Comparison of ENCODE assay signal across 18 cellular contexts in genomic region chr6:169869301-169869700, GRCh38.
DNase-seq lines count a peak whose midpoint lies in the region; TF ChIP-seq lines count a peak whose summit lies in the region.
"Had no signal": no experiment of that assay in that cellular context is flagged by ENCODE, and none has a peak within 500 bp of the region (broad histone marks: within the 10 kb centered on the region; RNA-seq: fewer than 3 reads in every experiment).

No MANE protein-coding gene starts in this region.

- H3K27me3 ChIP-seq in colonic mucosa: no peaks in the 10 kb centered on the region

- CTCF ChIA-PET in activated CD4-positive, alpha-beta T cell treated with anti-CD3 and anti-CD28 coated beads, Interleukin-2, amount 10 ng/mL, durations not matched to agents 7 days and 5 days (lab: Charles Lee): no interaction called here

- no peaks in the 10 kb centered on the region for H3K36me3 Mint-ChIP-seq in CD14-positive monocyte
- H3K36me3 Mint-ChIP-seq in type B pancreatic cell: no peaks in the 10 kb centered on the region
- H3K36me3 Mint-ChIP-seq in activated CD4-positive, alpha-beta T cell treated with anti-CD3 and anti-CD28 coated beads, Interleukin-2, amount 10 ng/mL, durations not matched to agents 7 days and 5 days (ENCODE audit: low read depth): no peaks in the 10 kb centered on the region

- H3K9me3 Mint-ChIP-seq in CD14-positive monocyte (peaks cover 0 to 3% (median 0%) of the 10 kb centered on the region in 7 donors), type B pancreatic cell (peaks cover 3% of the 10 kb centered on the region)
- H3K9me3 Mint-ChIP-seq in activated CD4-positive, alpha-beta T cell treated with anti-CD3 and anti-CD28 coated beads, Interleukin-2, amount 10 ng/mL, durations not matched to agents 7 days and 5 days: no peaks in the 10 kb centered on the region

- H3K27ac Mint-ChIP-seq in CD14-positive monocyte: no peak overlapping the region
- no peak overlapping the region for H3K27ac Mint-ChIP-seq in type B pancreatic cell
- H3K27ac Mint-ChIP-seq in activated CD4-positive, alpha-beta T cell treated with anti-CD3 and anti-CD28 coated beads, Interleukin-2, amount 10 ng/mL, durations not matched to agents 7 days and 5 days: no peak overlapping the region

- peaks cover 0 to 1% (median under 1%) of the 10 kb centered on the region in 3 donors for H3K27me3 Mint-ChIP-seq in CD14-positive monocyte (ENCODE audit: low read depth in 3 of 3)
- peaks cover 5% of the 10 kb centered on the region for H3K27me3 Mint-ChIP-seq in type B pancreatic cell
- H3K27me3 Mint-ChIP-seq in activated CD4-positive, alpha-beta T cell treated with anti-CD3 and anti-CD28 coated beads, Interleukin-2, amount 10 ng/mL, durations not matched to agents 7 days and 5 days: peaks cover 2% of the 10 kb centered on the region

- POLR2A ChIA-PET in activated CD4-positive, alpha-beta T cell treated with anti-CD3 and anti-CD28 coated beads, Interleukin-2, amount 10 ng/mL, durations not matched to agents 7 days and 5 days (lab: Charles Lee): no interaction called here

- no peaks in the 10 kb centered on the region for H3K9me3 ChIP-seq in colonic mucosa
- H3K9me3 ChIP-seq: MG63 had no signal

- DNase-seq in CD14-positive monocyte (ENCODE audit: low spot score): peak; percentile 7
- peak; percentile 3 for DNase-seq in colonic mucosa
- DNase-seq in myocyte (ENCODE audit: low read depth): peak; percentile 8
- DNase-seq in type B pancreatic cell (ENCODE audit: extremely low spot score, unreplicated experiment): peak; percentile 39
- no peak for DNase-seq in activated naive CD4-positive, alpha-beta T cell treated with anti-CD3 and anti-CD28 coated beads, Interleukin-2, amount 50 U/mL, for 16 hours
- no peak for DNase-seq in activated CD4-positive, CD25-positive, alpha-beta regulatory T cell (lab: John Stamatoyannopoulos, UW)
- DNase-seq in activated CD4-positive, alpha-beta T cell treated with anti-CD3 and anti-CD28 coated beads, Interleukin-2, amount 10 ng/mL, durations not matched to agents 7 days and 5 days: no peak
- DNase-seq: Calu3, DMS153, GOT3, HCEC 1CT, IMR-90, KG1, MG63, NCI-H2029 treated with DMSO at 0.1 percent for 48 hours, NCI-H526 treated with DMSO at 0.1 percent for 48 hours, SHP77 had no signal

- H3K4me3 Mint-ChIP-seq in CD14-positive monocyte (no peak overlapping the region), type B pancreatic cell (no peak overlapping the region)
- no peak overlapping the region for H3K4me3 Mint-ChIP-seq in activated CD4-positive, alpha-beta T cell treated with anti-CD3 and anti-CD28 coated beads, Interleukin-2, amount 10 ng/mL, durations not matched to agents 7 days and 5 days

- TF ChIP-seq CTCF in CD14-positive monocyte (IDR thresholded peaks at IDR 0.05) (no peak), colonic mucosa (IDR thresholded peaks at IDR 0.05) (no peak), type B pancreatic cell (conservative IDR thresholded peaks at IDR 0.05) (no peak)

- H3K4me1 Mint-ChIP-seq in CD14-positive monocyte: no peaks in the 10 kb centered on the region
- no peaks in the 10 kb centered on the region for H3K4me1 Mint-ChIP-seq in type B pancreatic cell (ENCODE audit: unreplicated experiment)
- no peaks in the 10 kb centered on the region for H3K4me1 Mint-ChIP-seq in activated CD4-positive, alpha-beta T cell treated with anti-CD3 and anti-CD28 coated beads, Interleukin-2, amount 10 ng/mL, durations not matched to agents 7 days and 5 days

- H3K9ac ChIP-seq in colonic mucosa (ENCODE audit: low read depth in 2 of 2, low read length in 2 of 2): no peak overlapping the region

- no peaks in the 10 kb centered on the region for H3K36me3 ChIP-seq in colonic mucosa
- H3K36me3 ChIP-seq: MG63 had no signal

- no peak overlapping the region for H3K4me3 ChIP-seq in colonic mucosa
- H3K4me3 ChIP-seq: MG63 had no signal

- intact Hi-C loops in CD14-positive monocyte (cut with micrococcal nuclease): no loop called here
- intact Hi-C loops in colonic mucosa (cut with DNase I): no loop called here

- no peak overlapping the region for H3K27ac ChIP-seq in colonic mucosa
- H3K27ac ChIP-seq: RWPE1 had no signal

- H3K4me1 ChIP-seq in colonic mucosa: no peaks in the 10 kb centered on the region

Comparison
In these comparisons a context has a peak if more than half of its experiments do, and no peak if none do; other contexts are left out.
1. DNase-seq: peak in CD14-positive monocyte (single experiment), colonic mucosa (single experiment), myocyte (single experiment) and type B pancreatic cell (single experiment); none in activated naive CD4-positive, alpha-beta T cell treated with anti-CD3 and anti-CD28 coated beads, Interleukin-2, amount 50 U/mL, for 16 hours (single experiment), activated CD4-positive, CD25-positive, alpha-beta regulatory T cell (0 of 4) and activated CD4-positive, alpha-beta T cell treated with anti-CD3 and anti-CD28 coated beads, Interleukin-2, amount 10 ng/mL, durations not matched to agents 7 days and 5 days (single experiment).